ENCODE assay signal across 8 cellular contexts in genomic region chr1:41382531-41383090, GRCh38. TPM values are rescaled to one million over a fixed set of nuclear protein-coding genes. Genes with fewer than 3 reads are reported as not detected.
A peak's percentile ranks its signal among the peaks of the same experiment; 100 is the strongest.
DNase-seq lines count a peak whose midpoint lies in the region; ATAC-seq and TF ChIP-seq lines count a peak whose summit lies in the region.

No MANE protein-coding gene starts in this region.

- peak overlapping the region; percentile 85 for H3K4me2 ChIP-seq in smooth muscle cell

- intact Hi-C loops in activated CD4-positive, alpha-beta memory T cell treated with anti-CD3 and anti-CD28 coated beads for 36 hours (cut with micrococcal nuclease), result no loop called here

- no peaks in the 10 kb centered on the region for H3K36me3 ChIP-seq in smooth muscle cell (ENCODE audit: low read depth)

- H3K79me2 ChIP-seq in smooth muscle cell (ENCODE audit: low read depth), result no peaks in the 10 kb centered on the region

- peak overlapping the region; percentile 21 for H3K9ac ChIP-seq in smooth muscle cell (ENCODE audit: low read depth)

- 5% methylated on average over 33 of the region's 40 CpGs for WGBS in smooth muscle cell (ENCODE audit: low lambda C conversion rate)

- no peaks in the 10 kb centered on the region for H3K9me3 Mint-ChIP-seq in activated CD4-positive, alpha-beta memory T cell treated with anti-CD3 and anti-CD28 coated beads for 36 hours
- H3K9me3 Mint-ChIP-seq in stimulated activated memory B cell treated with anti-CD40 and anti-IgM and Interleukin-4, amounts not matched to agents 10 μg/mL and 1 μg/mL and 100 μg/mL, for 72 hours, result no peaks in the 10 kb centered on the region

- no peak for DNase-seq in HL-60 (ENCODE audit: low read depth in 1 of 2, low spot score in 1 of 2)
- DNase-seq in activated CD4-positive, alpha-beta memory T cell treated with anti-CD3 and anti-CD28 coated beads for 36 hours, result no peak
- peak; percentile 60 for DNase-seq in smooth muscle cell (lab: John Stamatoyannopoulos, UW; ENCODE audit: unreplicated experiment)
- no peak for DNase-seq in MV-4-11 (lab: John Stamatoyannopoulos, UW)
- DNase-seq in activated effector memory CD4-positive, alpha-beta T cell treated with anti-CD3 and anti-CD28 coated beads, Interleukin-2, amount 50 U/mL, for 16 hours, result no peak

- CTCF ChIA-PET in activated CD4-positive, alpha-beta memory T cell treated with anti-CD3 and anti-CD28 coated beads for 36 hours (lab: Charles Lee), result interaction anchor here (1.0 to 1.1 kb wide), 2 partner anchors 17 to 20 kb away, joined by 3 to 6 read pairs; no protein-coding TSS in a partner anchor

- H3K27me3 Mint-ChIP-seq in activated CD4-positive, alpha-beta memory T cell treated with anti-CD3 and anti-CD28 coated beads for 36 hours, result peaks cover 54% of the 10 kb centered on the region
- peaks cover 75% of the 10 kb centered on the region for H3K27me3 Mint-ChIP-seq in stimulated activated memory B cell treated with anti-CD40 and anti-IgM and Interleukin-4, amounts not matched to agents 10 μg/mL and 1 μg/mL and 100 μg/mL, for 72 hours

- no peaks in the 10 kb centered on the region for H3K9me3 ChIP-seq in smooth muscle cell (replicated peaks; ENCODE audit: low read depth)

- H3K4me3 Mint-ChIP-seq in activated CD4-positive, alpha-beta memory T cell treated with anti-CD3 and anti-CD28 coated beads for 36 hours, result peak overlapping the region; percentile 31
- no peak overlapping the region for H3K4me3 Mint-ChIP-seq in stimulated activated memory B cell treated with anti-CD40 and anti-IgM and Interleukin-4, amounts not matched to agents 10 μg/mL and 1 μg/mL and 100 μg/mL, for 72 hours

- H3K4me3 ChIP-seq in HL-60 (replicated peaks; ENCODE audit: insufficient read depth, low read length), result 0 out of 2 replicates have a peak overlapping the region, but pooled peaks have one; percentile 7
- peak overlapping the region; percentile 39 for H3K4me3 ChIP-seq in iPS-11a (ENCODE audit: low read depth, low read length)
- peak overlapping the region; percentile 50 for H3K4me3 ChIP-seq in smooth muscle cell

- H3K36me3 Mint-ChIP-seq in activated CD4-positive, alpha-beta memory T cell treated with anti-CD3 and anti-CD28 coated beads for 36 hours, result no peaks in the 10 kb centered on the region
- H3K36me3 Mint-ChIP-seq in stimulated activated memory B cell treated with anti-CD40 and anti-IgM and Interleukin-4, amounts not matched to agents 10 μg/mL and 1 μg/mL and 100 μg/mL, for 72 hours, result no peaks in the 10 kb centered on the region

- POLR2A ChIA-PET in activated CD4-positive, alpha-beta memory T cell treated with anti-CD3 and anti-CD28 coated beads for 36 hours (lab: Charles Lee), result no interaction called here

- H3K27ac ChIP-seq in HL-60 (replicated peaks), result no peak overlapping the region
- no peak overlapping the region for H3K27ac ChIP-seq in smooth muscle cell (ENCODE audit: low read depth)

- no peaks in the 10 kb centered on the region for H4K20me1 ChIP-seq in smooth muscle cell (ENCODE audit: low read depth)

- H3K27me3 ChIP-seq in HL-60 (ENCODE audit: insufficient read depth, poor library complexity, severe bottlenecking), result peaks cover 38% of the 10 kb centered on the region
- peaks cover 20% of the 10 kb centered on the region for H3K27me3 ChIP-seq in smooth muscle cell (ENCODE audit: low read depth)

- H3K27ac Mint-ChIP-seq in activated CD4-positive, alpha-beta memory T cell treated with anti-CD3 and anti-CD28 coated beads for 36 hours, result no peak overlapping the region
- no peak overlapping the region for H3K27ac Mint-ChIP-seq in stimulated activated memory B cell treated with anti-CD40 and anti-IgM and Interleukin-4, amounts not matched to agents 10 μg/mL and 1 μg/mL and 100 μg/mL, for 72 hours

- H3K4me1 Mint-ChIP-seq in activated CD4-positive, alpha-beta memory T cell treated with anti-CD3 and anti-CD28 coated beads for 36 hours (ENCODE audit: low read depth), result peaks cover 9% of the 10 kb centered on the region
- peaks cover 15% of the 10 kb centered on the region for H3K4me1 Mint-ChIP-seq in stimulated activated memory B cell treated with anti-CD40 and anti-IgM and Interleukin-4, amounts not matched to agents 10 μg/mL and 1 μg/mL and 100 μg/mL, for 72 hours

- no peaks in the 10 kb centered on the region for H3F3A ChIP-seq in smooth muscle cell (ENCODE audit: low read depth)

- peaks cover 22% of the 10 kb centered on the region for H3K4me1 ChIP-seq in smooth muscle cell (ENCODE audit: low read depth)

- peak overlapping the region; percentile 23 for H2AFZ ChIP-seq in smooth muscle cell (ENCODE audit: low read depth)

- ATAC-seq in GM19455 (IDR thresholded peaks at IDR 0.05; ENCODE audit: unreplicated experiment), result no peak
- no peak for ATAC-seq in stimulated activated memory B cell treated with anti-CD40 and anti-IgM and Interleukin-4, amounts not matched to agents 10 μg/mL and 1 μg/mL and 100 μg/mL, for 72 hours

- TF ChIP-seq CTCF in HL-60 (IDR thresholded peaks at IDR 0.05; ENCODE audit: insufficient read depth, low read length), result no peak
- no peak for TF ChIP-seq CTCF in smooth muscle cell (IDR thresholded peaks at IDR 0.05; ENCODE audit: borderline replicate concordance, insufficient read depth, poor library complexity, severe bottlenecking)

RNA-seq across cellular contexts. Expression of gene FOXO6, which starts 21.4 kb away (rescaled TPM):
- under 1 TPM; 0.19 TPM for total RNA-seq in activated CD4-positive, alpha-beta memory T cell treated with anti-CD3 and anti-CD28 coated beads for 36 hours
- total RNA-seq in smooth muscle cell, result 0.85 and 0.99 TPM in 2 replicates
- polyA plus RNA-seq in smooth muscle cell, result 1.7 and 2.3 TPM in 2 replicates
